In the genomic region with DNA sequence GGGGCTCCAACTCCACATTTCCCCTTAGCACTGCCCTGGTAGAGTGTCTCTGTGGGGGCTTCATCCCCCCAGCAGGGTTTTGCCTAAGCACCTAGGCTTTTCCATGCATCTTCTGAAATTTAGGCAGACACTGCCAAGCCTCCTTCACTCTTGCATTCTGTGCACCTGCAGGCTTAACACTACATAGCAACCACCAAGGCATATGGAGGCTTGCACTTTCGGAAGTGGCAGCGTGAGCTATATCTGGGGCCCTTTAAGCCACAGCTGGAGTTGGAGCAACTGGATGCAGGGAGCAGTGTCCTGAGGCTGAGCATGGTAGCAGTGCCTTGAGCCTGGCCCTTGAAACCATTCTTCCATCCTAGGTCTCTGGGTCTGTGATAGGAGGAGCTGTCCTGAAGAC, we compare ENCODE assay signal across 25 cellular contexts.
"Had no signal": no experiment of that assay in that cellular context is flagged by ENCODE, and none has a peak within 500 bp of the region (broad histone marks: within the 10 kb centered on the region; RNA-seq: fewer than 3 reads in every experiment).

No MANE protein-coding gene starts in this region.

- H3K4me1 ChIP-seq: colonic mucosa, esophagus muscularis mucosa, esophagus squamous epithelium, foreskin keratinocyte, gastrocnemius medialis, gastroesophageal sphincter, heart left ventricle, heart right ventricle had no signal

- DNase-seq: colonic mucosa; cortex of kidney; dermis blood vessel endothelial cell; dorsolateral prefrontal cortex; effector CD4-positive, alpha-beta T cell; effector CD8-positive, alpha-beta T cell; effector memory CD4-positive, alpha-beta T cell; effector memory CD8-positive, alpha-beta T cell; endodermal cell; erythroblast; esophagus squamous epithelium; foreskin fibroblast; foreskin keratinocyte; foreskin melanocyte; gastrocnemius medialis; glutamatergic neuron; head of caudate nucleus; heart left ventricle; heart right ventricle had no signal

- ATAC-seq: effector memory CD8-positive, alpha-beta T cell; esophagus mucosa; foreskin keratinocyte; gastrocnemius medialis; gastroesophageal sphincter; heart left ventricle; heart right ventricle had no signal

- H3K9me3 ChIP-seq: colonic mucosa, esophagus squamous epithelium, gastrocnemius medialis had no signal

- H3K9me3 Mint-ChIP-seq: dendritic cell treated with granulocyte-macrophage colony-stimulating factor and Interleukin-4, amounts not matched to agents 40 ng/mL and 50 ng/mL, for 4 days had no signal

- H3K27me3 Mint-ChIP-seq: dendritic cell treated with granulocyte-macrophage colony-stimulating factor and Interleukin-4, amounts not matched to agents 40 ng/mL and 50 ng/mL, for 4 days; effector memory CD8-positive, alpha-beta T cell had no signal

- H3K27ac ChIP-seq: colonic mucosa, coronary artery, dorsolateral prefrontal cortex, epithelial cell of prostate, esophagus muscularis mucosa, esophagus squamous epithelium, foreskin keratinocyte, gastrocnemius medialis, gastroesophageal sphincter, heart left ventricle, heart right ventricle had no signal

- H3K36me3 ChIP-seq: colonic mucosa, esophagus muscularis mucosa, esophagus squamous epithelium, gastrocnemius medialis, gastroesophageal sphincter, heart left ventricle, heart right ventricle had no signal

- H3K4me3 Mint-ChIP-seq: dendritic cell treated with granulocyte-macrophage colony-stimulating factor and Interleukin-4, amounts not matched to agents 40 ng/mL and 50 ng/mL, for 4 days; effector memory CD8-positive, alpha-beta T cell; endodermal cell had no signal

- H3K4me3 ChIP-seq: colonic mucosa, coronary artery, dorsolateral prefrontal cortex, esophagus muscularis mucosa, esophagus squamous epithelium, gastrocnemius medialis, gastroesophageal sphincter, heart left ventricle, heart right ventricle had no signal

- H3K27ac Mint-ChIP-seq: dendritic cell treated with granulocyte-macrophage colony-stimulating factor and Interleukin-4, amounts not matched to agents 40 ng/mL and 50 ng/mL, for 4 days; effector memory CD8-positive, alpha-beta T cell; endodermal cell had no signal

- H3K4me1 Mint-ChIP-seq: endodermal cell had no signal

- H3K27me3 ChIP-seq: colonic mucosa, esophagus muscularis mucosa, esophagus squamous epithelium, gastrocnemius medialis, gastroesophageal sphincter, heart right ventricle had no signal
